Comparison of ENCODE assay signal across 8 cellular contexts in genomic region chr4:101597204-101597603, GRCh38.
A peak's percentile ranks its signal among the peaks of the same experiment; 100 is the strongest.
DNase-seq lines count a peak whose midpoint lies in the region; ATAC-seq and TF ChIP-seq lines count a peak whose summit lies in the region.

No MANE protein-coding gene starts in this region.

- H3K36me3 Mint-ChIP-seq in CD8-positive, alpha-beta memory T cell: no peaks in the 10 kb centered on the region
- no peaks in the 10 kb centered on the region for H3K36me3 Mint-ChIP-seq in endothelial cell (ENCODE audit: low read depth, unreplicated experiment)

- no peaks in the 10 kb centered on the region for H3K27me3 ChIP-seq in CD8-positive, alpha-beta memory T cell (ENCODE audit: insufficient read depth, low read length, poor library complexity, severe bottlenecking)
- no peaks in the 10 kb centered on the region for H3K27me3 ChIP-seq in thyroid gland
- H3K27me3 ChIP-seq in ovary: no peaks in the 10 kb centered on the region
- H3K27me3 ChIP-seq in spleen (replicated peaks in 1 of 7): no peaks in the 10 kb centered on the region
- H3K27me3 ChIP-seq in right cardiac atrium (ENCODE audit: control insufficient read depth, insufficient read depth): no peaks in the 10 kb centered on the region

- peak in 4 of 5 donors; percentile 5 to 47 (median 18) for DNase-seq in CD8-positive, alpha-beta memory T cell
- DNase-seq in NB4 (ENCODE audit: low read depth) (peak; percentile 50), endothelial cell (ENCODE audit: low spot score) (no peak), thyroid gland (no peak), ovary (no peak), spleen (no peak), right cardiac atrium (no peak)

- TF ChIP-seq EP300 in ovary (IDR thresholded peaks at IDR 0.05): no peak

- peak; percentile 30 for TF ChIP-seq CTCF in NB4 (IDR thresholded peaks at IDR 0.05; ENCODE audit: low read depth, low read length)
- peak; percentile 34 for TF ChIP-seq CTCF in endothelial cell (IDR thresholded peaks at IDR 0.05; ENCODE audit: unreplicated experiment)
- no peak for TF ChIP-seq CTCF in thyroid gland (IDR thresholded peaks at IDR 0.05)
- TF ChIP-seq CTCF in ovary (IDR thresholded peaks at IDR 0.05): no peak
- peak in 5 of 11 experiments; percentile 4 to 24 (median 15) for TF ChIP-seq CTCF in spleen (IDR thresholded peaks at IDR 0.05 in 8 of 11, conservative IDR thresholded peaks at IDR 0.05 in 3 of 11)

- no peak overlapping the region for H3K4me3 Mint-ChIP-seq in CD8-positive, alpha-beta memory T cell
- no peak overlapping the region for H3K4me3 Mint-ChIP-seq in endothelial cell (ENCODE audit: unreplicated experiment)

- no peaks in the 10 kb centered on the region for H3K9me3 ChIP-seq in CD8-positive, alpha-beta memory T cell (ENCODE audit: low read length)
- H3K9me3 ChIP-seq in thyroid gland: no peaks in the 10 kb centered on the region
- no peaks in the 10 kb centered on the region for H3K9me3 ChIP-seq in ovary
- no peaks in the 10 kb centered on the region for H3K9me3 ChIP-seq in spleen
- H3K9me3 ChIP-seq in right cardiac atrium (ENCODE audit: control insufficient read depth, low read length): no peaks in the 10 kb centered on the region

- CTCF ChIA-PET in CD8-positive, alpha-beta memory T cell (lab: Charles Lee): interaction anchor here (1.2 to 1.8 kb wide), 6 partner anchors 411 to 1506 kb away, joined by 3 to 7 read pairs (median 5); no protein-coding TSS in a partner anchor

- H3K27ac ChIP-seq in CD8-positive, alpha-beta memory T cell (ENCODE audit: low read depth, low read length): no peak overlapping the region
- H3K27ac ChIP-seq in thyroid gland: no peak overlapping the region
- H3K27ac ChIP-seq in ovary: no peak overlapping the region
- peak overlapping the region in 2 of 8 donors; percentile 14 to 32 for H3K27ac ChIP-seq in spleen
- no peak overlapping the region for H3K27ac ChIP-seq in right cardiac atrium (ENCODE audit: low read length)

- ATAC-seq in GM19452 (IDR thresholded peaks at IDR 0.05; ENCODE audit: unreplicated experiment) (peak; percentile 54), right cardiac atrium (no peak)

- no peaks in the 10 kb centered on the region for H3K9me3 Mint-ChIP-seq in CD8-positive, alpha-beta memory T cell
- H3K9me3 Mint-ChIP-seq in endothelial cell (ENCODE audit: unreplicated experiment): no peaks in the 10 kb centered on the region

- WGBS in thyroid gland, 2 donors: 88 to 94% methylated on average over 2 of the region's 2 CpGs
- WGBS in ovary, 3 donors: 76 to 81% (median 78%) methylated on average over 2 of the region's 2 CpGs
- 84 to 88% (median 86%) methylated on average over 2 of the region's 2 CpGs for WGBS in spleen, 5 donors
- WGBS in right cardiac atrium: 82% methylated on average over 2 of the region's 2 CpGs

- no peak overlapping the region for H3K4me3 ChIP-seq in CD8-positive, alpha-beta memory T cell (ENCODE audit: low read length)
- no peak overlapping the region for H3K4me3 ChIP-seq in NB4 (ENCODE audit: low read depth, low read length)
- H3K4me3 ChIP-seq in thyroid gland (replicated peaks in 1 of 3): no peak overlapping the region
- H3K4me3 ChIP-seq in ovary: no peak overlapping the region
- no peak overlapping the region for H3K4me3 ChIP-seq in spleen
- H3K4me3 ChIP-seq in right cardiac atrium (ENCODE audit: low read length): no peak overlapping the region

- H3K4me1 Mint-ChIP-seq in CD8-positive, alpha-beta memory T cell: peaks cover 0 to 5% (median 5%) of the 10 kb centered on the region in 3 donors
- no peaks in the 10 kb centered on the region for H3K4me1 Mint-ChIP-seq in endothelial cell (ENCODE audit: unreplicated experiment)

- TF ChIP-seq POLR2A in NB4 (IDR thresholded peaks at IDR 0.05; ENCODE audit: extremely low read depth, insufficient read length): no peak
- TF ChIP-seq POLR2A in thyroid gland (IDR thresholded peaks at IDR 0.05): no peak
- TF ChIP-seq POLR2A in ovary (IDR thresholded peaks at IDR 0.05): no peak
- TF ChIP-seq POLR2A in spleen (IDR thresholded peaks at IDR 0.05): no peak

- POLR2A ChIA-PET in CD8-positive, alpha-beta memory T cell (lab: Charles Lee): no interaction called here

- H3K4me1 ChIP-seq in CD8-positive, alpha-beta memory T cell (ENCODE audit: insufficient read depth, low read length): no peaks in the 10 kb centered on the region
- no peaks in the 10 kb centered on the region for H3K4me1 ChIP-seq in thyroid gland
- H3K4me1 ChIP-seq in ovary (ENCODE audit: insufficient read depth): no peaks in the 10 kb centered on the region
- peaks cover 0 to 13% (median 4%) of the 10 kb centered on the region in 6 donors for H3K4me1 ChIP-seq in spleen
- no peaks in the 10 kb centered on the region for H3K4me1 ChIP-seq in right cardiac atrium (ENCODE audit: control insufficient read depth, insufficient read depth, low read length)

- H3K36me3 ChIP-seq in CD8-positive, alpha-beta memory T cell (ENCODE audit: insufficient read depth, low read length): no peaks in the 10 kb centered on the region
- H3K36me3 ChIP-seq in thyroid gland: no peaks in the 10 kb centered on the region
- H3K36me3 ChIP-seq in ovary: no peaks in the 10 kb centered on the region
- H3K36me3 ChIP-seq in spleen: no peaks in the 10 kb centered on the region

- H3K27ac Mint-ChIP-seq in CD8-positive, alpha-beta memory T cell: no peak overlapping the region
- H3K27ac Mint-ChIP-seq in endothelial cell (ENCODE audit: unreplicated experiment): no peak overlapping the region

- intact Hi-C loops in thyroid gland (cut with DNase I) (no loop called here), ovary (cut with DNase I) (no loop called here), spleen (cut with DNase I; ENCODE audit: low total_unique reads) (no loop called here), right cardiac atrium (cut with DNase I) (no loop called here)

- no peaks in the 10 kb centered on the region for H3K27me3 Mint-ChIP-seq in CD8-positive, alpha-beta memory T cell
- H3K27me3 Mint-ChIP-seq in endothelial cell (ENCODE audit: unreplicated experiment): no peaks in the 10 kb centered on the region

Comparison
In these comparisons a context has a peak if more than half of its experiments do, and no peak if none do; other contexts are left out.
1. DNase-seq: peak in CD8-positive, alpha-beta memory T cell (4 of 5) and NB4 (single experiment); none in endothelial cell (single experiment), thyroid gland (0 of 2), ovary (0 of 5), spleen (single experiment) and right cardiac atrium (0 of 3).
2. CTCF ChIP-seq: peak in NB4 (single experiment) and endothelial cell (single experiment); none in thyroid gland (0 of 6) and ovary (0 of 3).